ENCODE assay signal across 22 cellular contexts in genomic region chr10:100977436-100977835, GRCh38. TPM values are rescaled to one million over a fixed set of nuclear protein-coding genes. Genes with fewer than 3 reads are reported as not detected.
DNase-seq lines count a peak whose midpoint lies in the region; ATAC-seq and TF ChIP-seq lines count a peak whose summit lies in the region.
"Had no signal": no experiment of that assay in that cellular context is flagged by ENCODE, and none has a peak within 500 bp of the region (broad histone marks: within the 10 kb centered on the region; RNA-seq: fewer than 3 reads in every experiment).

No MANE protein-coding gene starts in this region.

- H3K27me3 ChIP-seq in DND-41 (ENCODE audit: insufficient read depth, low read length, poor library complexity), result no peaks in the 10 kb centered on the region
- H3K27me3 ChIP-seq: MG63 had no signal

- no peak for DNase-seq in DND-41
- DNase-seq in activated CD8-positive, alpha-beta memory T cell treated with anti-CD3 and anti-CD28 coated beads, Interleukin-2, amount 50 U/mL, for 48 hours, result peak; percentile 40
- DNase-seq in mesenteric fat pad (ENCODE audit: low spot score), result peak; percentile 49
- DNase-seq in stimulated activated effector memory CD8-positive, alpha-beta T cell treated with anti-CD3 and anti-CD28 coated beads, Interleukin-12 subunit alpha, Interleukin-12 subunit beta, amount 100 ng/mL, for 72 hours (ENCODE audit: low spot score in 2 of 2), result no peak
- DNase-seq in cerebellum (ENCODE audit: low spot score), result no peak
- DNase-seq in NCI-H82 treated with DMSO at 0.1 percent for 48 hours (lab: John Stamatoyannopoulos, UW; ENCODE audit: unreplicated experiment), result no peak
- no peak for DNase-seq in activated CD4-positive, alpha-beta T cell treated with anti-CD3 and anti-CD28 coated beads, Interleukin-2, amount 50 U/mL, for 48 hours
- DNase-seq: CD4-positive, alpha-beta T cell; COR-L47; DMS79; GM23248; MG63; NCI-H1417; NCI-H187 treated with DMSO at 0.1 percent for 48 hours; NCI-H2227 treated with DMSO at 0.1 percent for 48 hours; NCI-H510A; PC-9; RPMI8226; SHP77 had no signal

- peaks cover 12% of the 10 kb centered on the region for H3K36me3 Mint-ChIP-seq in stimulated activated effector memory CD8-positive, alpha-beta T cell treated with anti-CD3 and anti-CD28 coated beads, Interleukin-12 subunit alpha, Interleukin-12 subunit beta, amount 100 ng/mL, for 72 hours

- H3K36me3 ChIP-seq in DND-41 (ENCODE audit: insufficient read depth, low read length), result peaks cover 14% of the 10 kb centered on the region
- H3K36me3 ChIP-seq: MG63 had no signal

- no peak overlapping the region for H2AFZ ChIP-seq in DND-41 (ENCODE audit: low read depth, low read length)
- H2AFZ ChIP-seq: GM23248, PC-9 had no signal

- no peak overlapping the region for H3K27ac ChIP-seq in DND-41 (ENCODE audit: low read length)
- H3K27ac ChIP-seq: GM23248, PC-9 had no signal

- H3K4me1 ChIP-seq in DND-41 (ENCODE audit: insufficient read depth, low read length), result no peaks in the 10 kb centered on the region
- H3K4me1 ChIP-seq: HAP-1 had no signal

- TF ChIP-seq CTCF in DND-41 (IDR thresholded peaks at IDR 0.05; ENCODE audit: borderline replicate concordance, extremely low read depth, low read length, poor library complexity, severe bottlenecking), result no peak

- peaks cover 5% of the 10 kb centered on the region for H3K4me1 Mint-ChIP-seq in stimulated activated effector memory CD8-positive, alpha-beta T cell treated with anti-CD3 and anti-CD28 coated beads, Interleukin-12 subunit alpha, Interleukin-12 subunit beta, amount 100 ng/mL, for 72 hours

- no peaks in the 10 kb centered on the region for H3K9me3 ChIP-seq in DND-41 (ENCODE audit: insufficient read depth, low read length, severe bottlenecking)
- H3K9me3 ChIP-seq: HAP-1, MG63 had no signal

- no peaks in the 10 kb centered on the region for H3K79me2 ChIP-seq in DND-41 (ENCODE audit: insufficient read depth, low read length)

- no peak overlapping the region for H3K4me3 Mint-ChIP-seq in stimulated activated effector memory CD8-positive, alpha-beta T cell treated with anti-CD3 and anti-CD28 coated beads, Interleukin-12 subunit alpha, Interleukin-12 subunit beta, amount 100 ng/mL, for 72 hours
- H3K4me3 Mint-ChIP-seq: CD4-positive, alpha-beta T cell had no signal

- no peak overlapping the region for H3K4me2 ChIP-seq in DND-41 (ENCODE audit: insufficient read depth, low read length)

- no peak overlapping the region for H3K4me3 ChIP-seq in DND-41 (ENCODE audit: low read depth in 1 of 2, low read length in 2 of 2)
- H3K4me3 ChIP-seq: GM12878, GM23248, HAP-1, K562, MG63, PC-9 had no signal

- H3K9ac ChIP-seq in DND-41 (ENCODE audit: low read depth, low read length), result no peak overlapping the region
- H3K9ac ChIP-seq: GM23248 had no signal

- H3K9me3 Mint-ChIP-seq in stimulated activated effector memory CD8-positive, alpha-beta T cell treated with anti-CD3 and anti-CD28 coated beads, Interleukin-12 subunit alpha, Interleukin-12 subunit beta, amount 100 ng/mL, for 72 hours, result no peaks in the 10 kb centered on the region
- H3K9me3 Mint-ChIP-seq: CD4-positive, alpha-beta T cell had no signal

- ATAC-seq in DND-41 (ENCODE audit: insufficient read depth, low read depth), result peak; percentile 35; the same call in 1 of the 3 replicates
- no peak for ATAC-seq in stimulated activated effector memory CD8-positive, alpha-beta T cell treated with anti-CD3 and anti-CD28 coated beads, Interleukin-12 subunit alpha, Interleukin-12 subunit beta, amount 100 ng/mL, for 72 hours
- ATAC-seq: GM12878, K562 had no signal

- H4K20me1 ChIP-seq in DND-41 (ENCODE audit: insufficient read depth, low read length), result no peaks in the 10 kb centered on the region

- peak overlapping the region; percentile 8 for H3K27ac Mint-ChIP-seq in stimulated activated effector memory CD8-positive, alpha-beta T cell treated with anti-CD3 and anti-CD28 coated beads, Interleukin-12 subunit alpha, Interleukin-12 subunit beta, amount 100 ng/mL, for 72 hours
- H3K27ac Mint-ChIP-seq: CD4-positive, alpha-beta T cell had no signal

RNA-seq across cellular contexts. Expression of gene SEMA4G, which starts 8.1 kb away (rescaled TPM):
- total RNA-seq in mesenteric fat pad, result 1.4 TPM
- 11.0 TPM for total RNA-seq in cerebellum

RNA-seq across cellular contexts. Expression of gene MRPL43, which starts 9.9 kb away (rescaled TPM):
- total RNA-seq in mesenteric fat pad (61.7 TPM), cerebellum (38.1 TPM)

RNA-seq across cellular contexts. Expression of gene TWNK, which starts 9.9 kb away (rescaled TPM):
- total RNA-seq in mesenteric fat pad, result 7.5 TPM
- total RNA-seq in cerebellum, result 5.6 TPM

RNA-seq across cellular contexts. Expression of gene LZTS2, which starts 22.2 kb away (rescaled TPM):
- total RNA-seq in mesenteric fat pad (102 TPM), cerebellum (23.9 TPM)

RNA-seq across cellular contexts. Expression of gene PDZD7, which starts 53.5 kb away (rescaled TPM):
- total RNA-seq in mesenteric fat pad (0.55 TPM), cerebellum (5.9 TPM)
- total RNA-seq: GM12878 had no signal

Comparison
In these comparisons a context has a peak if more than half of its experiments do, and no peak if none do; other contexts are left out.
1. DNase-seq: peak in activated CD8-positive, alpha-beta memory T cell treated with anti-CD3 and anti-CD28 coated beads, Interleukin-2, amount 50 U/mL, for 48 hours (single experiment) and mesenteric fat pad (single experiment); none in DND-41 (single experiment), stimulated activated effector memory CD8-positive, alpha-beta T cell treated with anti-CD3 and anti-CD28 coated beads, Interleukin-12 subunit alpha, Interleukin-12 subunit beta, amount 100 ng/mL, for 72 hours (0 of 2), cerebellum (single experiment), NCI-H82 treated with DMSO at 0.1 percent for 48 hours (single experiment) and activated CD4-positive, alpha-beta T cell treated with anti-CD3 and anti-CD28 coated beads, Interleukin-2, amount 50 U/mL, for 48 hours (0 of 2).